Comparison of ENCODE assay signal across 15 cellular contexts in the genomic region with DNA sequence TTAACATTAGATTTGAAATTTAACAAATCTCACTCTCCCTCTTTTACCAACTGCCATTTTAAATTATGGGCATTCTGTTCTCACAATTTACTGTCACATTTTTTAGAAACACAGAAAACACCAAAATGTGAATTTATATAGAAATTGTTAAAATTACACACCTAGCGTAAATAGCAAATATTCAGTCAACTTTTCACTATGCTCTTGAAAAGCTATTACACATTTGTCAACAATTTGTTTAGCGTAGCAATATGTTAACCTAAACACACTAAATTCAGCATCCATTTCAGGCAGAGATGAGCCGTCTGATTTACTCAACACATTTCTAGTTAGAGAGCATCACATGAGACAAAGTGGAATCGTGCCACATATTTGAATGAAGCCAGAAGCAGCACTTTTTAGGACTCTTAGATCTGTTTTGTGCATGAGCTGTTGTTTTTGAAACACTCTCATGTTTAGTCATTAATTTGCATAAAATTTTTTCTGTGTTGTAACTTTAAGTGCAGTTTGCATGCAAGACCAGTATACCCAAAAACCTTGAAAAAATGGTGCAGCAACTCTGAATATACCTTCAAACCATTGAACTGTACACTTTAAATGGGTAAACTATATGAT. TPM values are rescaled to one million over a fixed set of nuclear protein-coding genes. Genes with fewer than 3 reads are reported as not detected.
DNase-seq lines count a peak whose midpoint lies in the region; ATAC-seq and TF ChIP-seq lines count a peak whose summit lies in the region.
"Had no signal": no experiment of that assay in that cellular context is flagged by ENCODE, and none has a peak within 500 bp of the region (broad histone marks: within the 10 kb centered on the region; RNA-seq: fewer than 3 reads in every experiment).

No MANE protein-coding gene starts in this region.

- H3K4me3 Mint-ChIP-seq in activated T-cell treated with anti-CD3 and anti-CD28 coated beads, Interleukin-2, amount 50 U/mL, for 4 hours: no peak overlapping the region
- H3K4me3 Mint-ChIP-seq in activated T-cell treated with anti-CD3 and anti-CD28 coated beads, Interleukin-2, amount 50 U/mL, for 24 hours: no peak overlapping the region
- H3K4me3 Mint-ChIP-seq: dendritic cell treated with granulocyte-macrophage colony-stimulating factor and Interleukin-4, amounts not matched to agents 40 ng/mL and 50 ng/mL, for 4 days; neural crest cell; type B pancreatic cell had no signal

- H3K9me3 ChIP-seq in ascending aorta: no peaks in the 10 kb centered on the region

- H3K27ac Mint-ChIP-seq in activated T-cell treated with anti-CD3 and anti-CD28 coated beads, Interleukin-2, amount 50 U/mL, for 24 hours: no peak overlapping the region
- H3K27ac Mint-ChIP-seq: dendritic cell treated with granulocyte-macrophage colony-stimulating factor and Interleukin-4, amounts not matched to agents 40 ng/mL and 50 ng/mL, for 4 days; type B pancreatic cell had no signal

- H3K27me3 Mint-ChIP-seq in activated T-cell treated with anti-CD3 and anti-CD28 coated beads, Interleukin-2, amount 50 U/mL, for 4 hours (ENCODE audit: low read depth): no peaks in the 10 kb centered on the region
- no peaks in the 10 kb centered on the region for H3K27me3 Mint-ChIP-seq in activated T-cell treated with anti-CD3 and anti-CD28 coated beads, Interleukin-2, amount 50 U/mL, for 24 hours
- H3K27me3 Mint-ChIP-seq: dendritic cell treated with granulocyte-macrophage colony-stimulating factor and Interleukin-4, amounts not matched to agents 40 ng/mL and 50 ng/mL, for 4 days; type B pancreatic cell had no signal

- H3K9me3 Mint-ChIP-seq in activated T-cell treated with anti-CD3 and anti-CD28 coated beads, Interleukin-2, amount 50 U/mL, for 4 hours: no peaks in the 10 kb centered on the region
- H3K9me3 Mint-ChIP-seq in activated T-cell treated with anti-CD3 and anti-CD28 coated beads, Interleukin-2, amount 50 U/mL, for 24 hours: no peaks in the 10 kb centered on the region
- H3K9me3 Mint-ChIP-seq: neural crest cell, type B pancreatic cell had no signal

- H3K27ac ChIP-seq in ascending aorta (no peak overlapping the region), caudate nucleus (ENCODE audit: low read depth, low read length) (no peak overlapping the region)
- H3K27ac ChIP-seq: KMS-11 had no signal

- H3K36me3 ChIP-seq in ascending aorta: peaks cover 0 to 6% of the 10 kb centered on the region in 2 donors

- no peak for TF ChIP-seq CTCF in foreskin fibroblast (IDR thresholded peaks at IDR 0.05; ENCODE audit: low read depth, low read length)
- TF ChIP-seq CTCF in ascending aorta (IDR thresholded peaks at IDR 0.05): no peak

- peaks cover 23% of the 10 kb centered on the region for H3K36me3 Mint-ChIP-seq in activated T-cell treated with anti-CD3 and anti-CD28 coated beads, Interleukin-2, amount 50 U/mL, for 4 hours (ENCODE audit: insufficient read depth)
- peaks cover 42% of the 10 kb centered on the region for H3K36me3 Mint-ChIP-seq in activated T-cell treated with anti-CD3 and anti-CD28 coated beads, Interleukin-2, amount 50 U/mL, for 24 hours (ENCODE audit: low read depth)

- no peak for DNase-seq in activated T-cell treated with anti-CD3 and anti-CD28 coated beads, Interleukin-2, amount 50 U/mL, for 4 hours
- DNase-seq in activated T-cell treated with anti-CD3 and anti-CD28 coated beads, Interleukin-2, amount 50 U/mL, for 24 hours: no peak
- DNase-seq in foreskin fibroblast (peak; percentile 77 to 89), ascending aorta (ENCODE audit: low spot score in 2 of 2) (no peak), caudate nucleus (lab: John Stamatoyannopoulos, UW) (no peak), NOMO-1 (lab: John Stamatoyannopoulos, UW; ENCODE audit: unreplicated experiment in 2 of 2) (no peak)
- DNase-seq: ACHN; GF-D8; stimulated activated CD4-positive, alpha-beta T cell treated with anti-CD3 and anti-CD28 coated beads, Interleukin-2, amount 100 ng/mL, for 48 hours had no signal

- intact Hi-C loops in ascending aorta (cut with DNase I): no loop called here

- H3K4me1 Mint-ChIP-seq in activated T-cell treated with anti-CD3 and anti-CD28 coated beads, Interleukin-2, amount 50 U/mL, for 4 hours (ENCODE audit: low read depth): peaks cover 50% of the 10 kb centered on the region
- H3K4me1 Mint-ChIP-seq in activated T-cell treated with anti-CD3 and anti-CD28 coated beads, Interleukin-2, amount 50 U/mL, for 24 hours (ENCODE audit: low read depth): peaks cover 69% of the 10 kb centered on the region

- no peak overlapping the region for H3K4me3 ChIP-seq in foreskin fibroblast (ENCODE audit: low read depth in 1 of 2, low read length in 2 of 2)
- H3K4me3 ChIP-seq in ascending aorta: no peak overlapping the region

- H3K27me3 ChIP-seq in ascending aorta: no peaks in the 10 kb centered on the region

- peak; percentile 53 to 67 for ATAC-seq in activated T-cell treated with anti-CD3 and anti-CD28 coated beads, Interleukin-2, amount 50 U/mL, for 4 hours
- peak; percentile 76 for ATAC-seq in GM21526 (IDR thresholded peaks at IDR 0.05; ENCODE audit: low FRiP score, unreplicated experiment)
- peak; percentile 60 for ATAC-seq in HG03103 (IDR thresholded peaks at IDR 0.05; ENCODE audit: low read depth, unreplicated experiment)

- peaks cover 0 to 30% of the 10 kb centered on the region in 2 donors for H3K4me1 ChIP-seq in ascending aorta

RNA-seq across cellular contexts. Expression of a gene that starts 8.2 kb away (rescaled TPM):
- 1 to 10 TPM; 9.2 to 9.3 (median 9.3) TPM for total RNA-seq in activated T-cell treated with anti-CD3 and anti-CD28 coated beads, Interleukin-2, amount 50 U/mL, for 4 hours
- total RNA-seq in ascending aorta: not detected

Comparison
In these comparisons a context has a peak if more than half of its experiments do, and no peak if none do; other contexts are left out.
1. DNase-seq: peak in foreskin fibroblast (2 of 2); none in activated T-cell treated with anti-CD3 and anti-CD28 coated beads, Interleukin-2, amount 50 U/mL, for 4 hours (single experiment), activated T-cell treated with anti-CD3 and anti-CD28 coated beads, Interleukin-2, amount 50 U/mL, for 24 hours (single experiment), ascending aorta (0 of 2), caudate nucleus (0 of 61) and NOMO-1 (0 of 2).
2. RNA of a gene that starts 8.2 kb away (total RNA-seq): 9.2 to 9.3 TPM in activated T-cell treated with anti-CD3 and anti-CD28 coated beads, Interleukin-2, amount 50 U/mL, for 4 hours; not detected in ascending aorta (single experiment); every median in the first group is over 10 times any median in the second.
3. Peak in every context shown above with its lines, with median percentiles within 50 percentile points of each other: ATAC-seq.